Comparison of ENCODE assay signal across 11 cellular contexts in genomic region chr10:46524471-46525176, GRCh38. TPM values are rescaled to one million over a fixed set of nuclear protein-coding genes. Genes with fewer than 3 reads are reported as not detected.
A peak's percentile ranks its signal among the peaks of the same experiment; 100 is the strongest.
DNase-seq lines count a peak whose midpoint lies in the region; ATAC-seq and TF ChIP-seq lines count a peak whose summit lies in the region.
"Had no signal": no experiment of that assay in that cellular context is flagged by ENCODE, and none has a peak within 500 bp of the region (broad histone marks: within the 10 kb centered on the region; RNA-seq: fewer than 3 reads in every experiment).

No MANE protein-coding gene starts in this region.

- H3K9me2 ChIP-seq in OCI-LY7 (ENCODE audit: insufficient read depth, low read length), result no peaks in the 10 kb centered on the region

- H3F3A ChIP-seq in neural progenitor cell (ENCODE audit: low read depth), result peaks cover 14% of the 10 kb centered on the region

- no peaks in the 10 kb centered on the region for H3K9me3 Mint-ChIP-seq in neural progenitor cell
- H3K9me3 Mint-ChIP-seq: activated T-cell treated with anti-CD3 and anti-CD28 coated beads, Interleukin-2, amount 50 U/mL, for 72 hours had no signal

- ATAC-seq in DND-41 (ENCODE audit: insufficient read depth, low read depth), result peak; percentile 20; the same call in 1 of the 3 replicates
- peak; percentile 83 for ATAC-seq in Panc1

- no peaks in the 10 kb centered on the region for H3K36me3 Mint-ChIP-seq in neural progenitor cell

- no peak overlapping the region for H3K27ac Mint-ChIP-seq in neural progenitor cell
- H3K27ac Mint-ChIP-seq: activated T-cell treated with anti-CD3 and anti-CD28 coated beads, Interleukin-2, amount 50 U/mL, for 72 hours had no signal

- DNase-seq in DND-41, result no peak
- DNase-seq in Panc1 (ENCODE audit: low read depth, low spot score), result no peak
- DNase-seq in epithelial cell of esophagus (ENCODE audit: low read depth), result peak; percentile 44
- peak; percentile 39 for DNase-seq in neural progenitor cell (ENCODE audit: low spot score)
- no peak for DNase-seq in OCI-LY7 (ENCODE audit: low spot score)
- no peak for DNase-seq in NCI-H69 (lab: John Stamatoyannopoulos, UW)
- no peak for DNase-seq in NCI-H187 treated with DMSO at 0.1 percent for 48 hours (lab: John Stamatoyannopoulos, UW)
- DNase-seq in NCI-H1048 (lab: John Stamatoyannopoulos, UW), result no peak
- DNase-seq: activated T-cell treated with anti-CD3 and anti-CD28 coated beads, Interleukin-2, amount 50 U/mL, for 72 hours; GF-D8 had no signal

- no peak overlapping the region for H3K4me3 Mint-ChIP-seq in neural progenitor cell
- H3K4me3 Mint-ChIP-seq: activated T-cell treated with anti-CD3 and anti-CD28 coated beads, Interleukin-2, amount 50 U/mL, for 72 hours had no signal

- H2AFZ ChIP-seq in DND-41 (ENCODE audit: low read depth, low read length) (no peak overlapping the region), neural progenitor cell (replicated peaks) (no peak overlapping the region), OCI-LY7 (ENCODE audit: low read length) (no peak overlapping the region)

- peaks cover 3% of the 10 kb centered on the region; the same call in 1 of the 2 replicates for H3K4me1 ChIP-seq in DND-41 (ENCODE audit: insufficient read depth, low read length)
- H3K4me1 ChIP-seq in Panc1 (ENCODE audit: control insufficient read depth, insufficient read depth, low read length), result peaks cover 66% of the 10 kb centered on the region
- no peaks in the 10 kb centered on the region for H3K4me1 ChIP-seq in neural progenitor cell
- no peaks in the 10 kb centered on the region for H3K4me1 ChIP-seq in OCI-LY7 (ENCODE audit: insufficient read depth, low read length, poor library complexity, severe bottlenecking)

- no peak overlapping the region for H3K9ac ChIP-seq in DND-41 (ENCODE audit: low read depth, low read length)
- no peak overlapping the region for H3K9ac ChIP-seq in neural progenitor cell

- H3K79me2 ChIP-seq in DND-41 (ENCODE audit: insufficient read depth, low read length) (no peaks in the 10 kb centered on the region), neural progenitor cell (ENCODE audit: low read depth) (no peaks in the 10 kb centered on the region), OCI-LY7 (ENCODE audit: insufficient read depth, low read depth, low read length) (no peaks in the 10 kb centered on the region)

- TF ChIP-seq CTCF in DND-41 (IDR thresholded peaks at IDR 0.05; ENCODE audit: borderline replicate concordance, extremely low read depth, low read length, poor library complexity, severe bottlenecking) (no peak), Panc1 (IDR thresholded peaks at IDR 0.05) (no peak), epithelial cell of esophagus (IDR thresholded peaks at IDR 0.05; ENCODE audit: insufficient read depth, low read depth, low read length, missing control alignments) (no peak), neural progenitor cell (IDR thresholded peaks at IDR 0.05) (no peak), OCI-LY7 (conservative IDR thresholded peaks at IDR 0.05; ENCODE audit: low read length) (no peak)

- H3K9me3 ChIP-seq in DND-41 (ENCODE audit: insufficient read depth, low read length, severe bottlenecking), result no peaks in the 10 kb centered on the region
- H3K9me3 ChIP-seq in Panc1 (ENCODE audit: control insufficient read depth, insufficient read depth, low read depth, low read length), result no peaks in the 10 kb centered on the region
- H3K9me3 ChIP-seq in neural progenitor cell (ENCODE audit: low read depth), result no peaks in the 10 kb centered on the region
- H3K9me3 ChIP-seq in OCI-LY7 (ENCODE audit: low read length), result peaks cover 8% of the 10 kb centered on the region
- H3K9me3 ChIP-seq: neutrophil had no signal

- no peaks in the 10 kb centered on the region for H3K27me3 Mint-ChIP-seq in neural progenitor cell (ENCODE audit: insufficient read depth, low read depth)

- peaks cover 9% of the 10 kb centered on the region for H3K27me3 ChIP-seq in DND-41 (ENCODE audit: insufficient read depth, low read length, poor library complexity)
- H3K27me3 ChIP-seq in Panc1 (ENCODE audit: control insufficient read depth, insufficient read depth, low read length), result no peaks in the 10 kb centered on the region
- H3K27me3 ChIP-seq in neural progenitor cell, result no peaks in the 10 kb centered on the region
- H3K27me3 ChIP-seq: neutrophil had no signal

- CTCF ChIA-PET in Panc1 (lab: Charles Lee), result interaction anchor here (0.6 kb wide), 1 partner anchor 8 kb away, joined by 4 read pairs; no protein-coding TSS in a partner anchor
- CTCF ChIA-PET in OCI-LY7 (lab: Charles Lee; ENCODE audit: unreplicated experiment), result no interaction called here

- no peak overlapping the region for H3K4me2 ChIP-seq in DND-41 (ENCODE audit: insufficient read depth, low read length)
- H3K4me2 ChIP-seq in neural progenitor cell, result no peak overlapping the region
- H3K4me2 ChIP-seq in OCI-LY7 (ENCODE audit: low read length), result no peak overlapping the region

- POLR2A ChIA-PET in Panc1 (lab: Charles Lee) (no interaction called here), OCI-LY7 (lab: Charles Lee) (no interaction called here)

- H3K4me3 ChIP-seq in DND-41 (ENCODE audit: low read depth in 1 of 2, low read length in 2 of 2), result no peak overlapping the region
- peak overlapping the region in 1 of 2 experiments; percentile 5; a peak in 2 of 4 replicates for H3K4me3 ChIP-seq in Panc1 (ENCODE audit: low read depth in 2 of 2, low read length in 2 of 2)
- no peak overlapping the region for H3K4me3 ChIP-seq in epithelial cell of esophagus (ENCODE audit: low read length)
- H3K4me3 ChIP-seq in neural progenitor cell, result no peak overlapping the region
- H3K4me3 ChIP-seq in OCI-LY7 (ENCODE audit: low read depth, low read length, poor library complexity, severe bottlenecking), result no peak overlapping the region

- in situ Hi-C loops in Panc1 (cut with HindIII; ENCODE audit: low pct_unique_long_range_greater_than_20kb, low sequenced_read_pairs), result no loop called here

- H3K27ac ChIP-seq in DND-41 (ENCODE audit: low read length) (no peak overlapping the region), Panc1 (ENCODE audit: low read length) (peak overlapping the region; percentile 74), neural progenitor cell (no peak overlapping the region), OCI-LY7 (ENCODE audit: low read depth, low read length, poor library complexity, severe bottlenecking) (no peak overlapping the region)
- H3K27ac ChIP-seq: neutrophil had no signal

- H3K36me3 ChIP-seq in DND-41 (ENCODE audit: insufficient read depth, low read length) (no peaks in the 10 kb centered on the region), Panc1 (ENCODE audit: control insufficient read depth, insufficient read depth, low read length) (no peaks in the 10 kb centered on the region), neural progenitor cell (no peaks in the 10 kb centered on the region), OCI-LY7 (ENCODE audit: insufficient read depth, low read length) (no peaks in the 10 kb centered on the region)
- H3K36me3 ChIP-seq: neutrophil had no signal

- no TSS peak for BruUV-seq in Panc1 (replicated peaks; lab: Mats Ljungman, UMichigan)
- BruUV-seq in OCI-LY7 (replicated peaks; lab: Mats Ljungman, UMichigan), result no TSS peak

- H3K4me1 Mint-ChIP-seq in neural progenitor cell, result no peaks in the 10 kb centered on the region

- H4K20me1 ChIP-seq in DND-41 (ENCODE audit: insufficient read depth, low read length) (no peaks in the 10 kb centered on the region), neural progenitor cell (ENCODE audit: low read depth) (no peaks in the 10 kb centered on the region), OCI-LY7 (ENCODE audit: insufficient read depth, low read length) (no peaks in the 10 kb centered on the region)

- intact Hi-C loops in Panc1 (cut with micrococcal nuclease; ENCODE audit: unreplicated experiment), result no loop called here
- intact Hi-C loops in OCI-LY7 (cut with micrococcal nuclease; ENCODE audit: unreplicated experiment), result no loop called here

RNA-seq across cellular contexts. Expression of gene GPRIN2, which starts 31.8 kb away (rescaled TPM):
- total RNA-seq in Panc1 (2021; ENCODE audit: unreplicated experiment), result 12.9 TPM
- 10.6 TPM for polyA plus RNA-seq in Panc1 (2012; ENCODE audit: insufficient read length)
- 6.9 and 18.1 TPM in 2 replicates for total RNA-seq in neural progenitor cell (ENCODE audit: low replicate concordance)
- total RNA-seq in OCI-LY7 (2014; rRNA removed; shearing (Covaris generic)), result not detected in 2 replicates
- total RNA-seq in OCI-LY7 (2022), result not detected in 2 replicates
- total RNA-seq: activated T-cell treated with anti-CD3 and anti-CD28 coated beads, Interleukin-2, amount 50 U/mL, for 72 hours had no signal

RNA-seq across cellular contexts. Expression of gene SYT15, which starts 54.3 kb away (rescaled TPM):
- total RNA-seq in Panc1 (2021; ENCODE audit: unreplicated experiment) (0.28 TPM), neural progenitor cell (ENCODE audit: low replicate concordance) (0.15 and 0.17 TPM in 2 replicates), OCI-LY7 (2022) (1.5 and 2.1 TPM in 2 replicates)
- 1.0 TPM for polyA plus RNA-seq in Panc1 (2012; ENCODE audit: insufficient read length)
- total RNA-seq in OCI-LY7 (2014; rRNA removed; shearing (Covaris generic)), result 0.25 and 0.31 TPM in 2 replicates

RNA-seq across cellular contexts. Expression of gene NPY4R, which starts 58.9 kb away (rescaled TPM):
- total RNA-seq in Panc1 (2021; ENCODE audit: unreplicated experiment), result 2.2 TPM
- 1.3 TPM for polyA plus RNA-seq in Panc1 (2012; ENCODE audit: insufficient read length)
- total RNA-seq in neural progenitor cell (ENCODE audit: low replicate concordance), result 0.22 TPM in 1 of 2 replicates, not detected in the other
- total RNA-seq in OCI-LY7 (2014; rRNA removed; shearing (Covaris generic)), result not detected in 2 replicates
- not detected in 2 replicates for total RNA-seq in OCI-LY7 (2022)
- total RNA-seq: activated T-cell treated with anti-CD3 and anti-CD28 coated beads, Interleukin-2, amount 50 U/mL, for 72 hours had no signal

Comparison
In these comparisons a context has a peak if more than half of its experiments do, and no peak if none do; other contexts are left out.
1. DNase-seq: peak in epithelial cell of esophagus (single experiment) and neural progenitor cell (single experiment); none in DND-41 (single experiment), Panc1 (single experiment), OCI-LY7 (single experiment), NCI-H69 (single experiment), NCI-H187 treated with DMSO at 0.1 percent for 48 hours (single experiment) and NCI-H1048 (single experiment).